In the genomic region with DNA sequence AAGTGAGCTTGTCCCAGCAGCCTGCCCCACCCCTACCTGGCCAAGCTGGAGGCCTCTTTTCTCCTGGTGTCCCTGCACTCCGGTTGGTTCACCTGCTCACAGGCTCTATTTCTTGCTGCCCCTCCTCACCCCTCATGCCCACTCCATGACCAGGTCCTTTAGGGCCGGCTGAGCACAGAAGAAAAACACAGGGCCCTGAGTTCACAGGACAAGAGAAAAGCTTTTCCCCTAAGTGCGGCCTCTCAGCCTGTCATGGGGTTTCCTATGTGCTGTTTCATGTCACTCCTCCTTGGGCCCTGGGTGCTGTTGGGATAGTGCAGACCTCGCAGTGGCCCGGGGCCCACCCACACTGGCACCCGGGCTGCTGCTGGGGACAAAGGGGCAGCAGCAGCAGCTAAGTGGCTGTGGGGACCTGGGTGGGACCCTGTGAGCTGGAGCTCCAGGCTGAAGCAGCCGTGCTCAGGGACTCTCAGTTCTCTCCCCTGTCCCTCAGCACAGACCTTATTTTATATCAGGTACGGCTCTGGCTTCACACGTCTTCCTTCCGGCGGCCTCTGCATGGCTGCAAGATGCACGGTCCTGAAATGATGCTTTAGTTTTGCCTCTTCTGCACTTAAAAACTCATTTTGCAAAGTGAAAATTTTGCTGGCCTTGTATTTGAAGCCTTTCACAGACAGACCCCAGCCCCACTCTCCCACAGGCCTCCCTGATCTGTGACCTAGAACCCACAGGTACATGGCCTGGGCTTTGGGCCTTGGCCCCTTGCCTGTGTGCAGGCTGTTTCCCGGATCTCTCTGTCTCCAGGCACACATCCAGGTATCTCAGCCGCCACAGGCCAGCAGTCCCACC, we compare ENCODE assay signal across 17 cellular contexts.
"Had no signal": no experiment of that assay in that cellular context is flagged by ENCODE, and none has a peak within 500 bp of the region (broad histone marks: within the 10 kb centered on the region; RNA-seq: fewer than 3 reads in every experiment).

No MANE protein-coding gene starts in this region.

- DNase-seq: activated CD4-positive, alpha-beta T cell treated with anti-CD3 and anti-CD28 coated beads, Interleukin-2, amount 50 U/mL, for 48 hours; activated effector memory CD4-positive, alpha-beta T cell treated with Interleukin-2 at 50 U/mL for 16 hours; activated naive CD4-positive, alpha-beta T cell treated with anti-CD3 and anti-CD28 coated beads, Interleukin-2, amount 50 U/mL, for 16 hours; activated T-cell treated with anti-CD3 and anti-CD28 coated beads, Interleukin-2, amount 50 U/mL, for 4 hours; caudate nucleus; glutamatergic neuron; mucosa of descending colon; naive thymus-derived CD4-positive, alpha-beta T cell; retina; small intestine; stomach; testis; uterus had no signal

- H3K9me3 ChIP-seq: mucosa of descending colon, neutrophil, stomach, testis, uterus had no signal

- H3K4me3 ChIP-seq: coronary artery, mucosa of descending colon, stomach, testis, uterus had no signal

- ATAC-seq: esophagus mucosa; mucosa of descending colon; naive thymus-derived CD4-positive, alpha-beta T cell; SK-N-SH treated with all-trans-retinoic acid at 6 μM for 48 hours had no signal

- H3K4me1 ChIP-seq: uterus had no signal

- H3K27ac ChIP-seq: neutrophil, stomach, testis, uterus had no signal

- H3K27me3 ChIP-seq: neutrophil, stomach, testis, uterus had no signal

- H3K36me3 ChIP-seq: neutrophil, stomach, uterus had no signal
